In genomic region chr6:21965029-21965428, GRCh38 we compare ENCODE assay signal across 19 cellular contexts.
"Had no signal": no experiment of that assay in that cellular context is flagged by ENCODE, and none has a peak within 500 bp of the region (broad histone marks: within the 10 kb centered on the region; RNA-seq: fewer than 3 reads in every experiment).

No MANE protein-coding gene starts in this region.

- ATAC-seq: foreskin keratinocyte; natural killer cell treated with Interleukin-12 subunit alpha and Interleukin-12 subunit beta and Interleukin-15 and Interleukin-18, amount 100 ng/mL, for 72 hours; stimulated activated naive B cell treated with anti-CD40 and anti-IgM and Interleukin-4, amounts not matched to agents 10 μg/mL and 1 μg/mL and 100 μg/mL, for 72 hours had no signal

- H3K27me3 ChIP-seq: ascending aorta, breast epithelium, foreskin keratinocyte, tibial artery had no signal

- H3K27me3 Mint-ChIP-seq: activated B cell treated with CpG ODN at 0.5 μM for 24 hours; activated naive CD8-positive, alpha-beta T cell treated with anti-CD3 and anti-CD28 coated beads, Interleukin-2, amount 10 ng/mL, durations not matched to agents 7 days and 5 days; dendritic cell treated with granulocyte-macrophage colony-stimulating factor and Interleukin-4, amounts not matched to agents 40 ng/mL and 50 ng/mL, for 4 days; natural killer cell treated with Interleukin-12 subunit alpha and Interleukin-12 subunit beta and Interleukin-15 and Interleukin-18, amount 100 ng/mL, for 72 hours; stimulated activated naive B cell treated with anti-CD40 and anti-IgM and Interleukin-4, amounts not matched to agents 10 μg/mL and 1 μg/mL and 100 μg/mL, for 72 hours had no signal

- H3K4me1 ChIP-seq: ascending aorta, breast epithelium, foreskin keratinocyte had no signal

- H3K36me3 ChIP-seq: ascending aorta, breast epithelium, tibial artery had no signal

- DNase-seq: activated B cell treated with CpG ODN at 0.5 μM for 24 hours; activated CD4-positive, alpha-beta T cell treated with anti-CD3 and anti-CD28 coated beads for 48 hours; activated CD8-positive, alpha-beta memory T cell treated with anti-CD3 and anti-CD28 coated beads, Interleukin-2, amount 50 U/mL, for 48 hours; activated naive CD8-positive, alpha-beta T cell treated with anti-CD3 and anti-CD28 coated beads, Interleukin-2, amount 10 ng/mL, durations not matched to agents 7 days and 5 days; effector memory CD4-positive, alpha-beta T cell; foreskin keratinocyte; immature natural killer cell; mesendoderm; nucleus accumbens; posterior cingulate gyrus; retina; stimulated activated CD4-positive, alpha-beta T cell treated with anti-CD3 and anti-CD28 coated beads, Interleukin-2, amount 100 ng/mL, for 48 hours; stimulated activated naive B cell treated with anti-CD40 and anti-IgM and Interleukin-4, amounts not matched to agents 10 μg/mL and 1 μg/mL and 100 μg/mL, for 72 hours; tibial artery had no signal

- H3K4me3 ChIP-seq: ascending aorta, breast epithelium, tibial artery had no signal

- H3K27ac Mint-ChIP-seq: activated B cell treated with CpG ODN at 0.5 μM for 24 hours; activated naive CD8-positive, alpha-beta T cell treated with anti-CD3 and anti-CD28 coated beads, Interleukin-2, amount 10 ng/mL, durations not matched to agents 7 days and 5 days; activated T-helper 1 cell treated with anti-CD3 and anti-CD28 coated beads, Interleukin-12 subunit alpha, Interleukin-12 subunit beta, Interleukin-2, Interleukin-4 antibody, amounts not matched to agents 30 ng/mL and 10 ng/mL and 1 ng/mL, durations not matched to agents 14 hours and 24 hours and 36 hours; dendritic cell treated with granulocyte-macrophage colony-stimulating factor and Interleukin-4, amounts not matched to agents 40 ng/mL and 50 ng/mL, for 4 days; immature natural killer cell; natural killer cell treated with Interleukin-12 subunit alpha and Interleukin-12 subunit beta and Interleukin-15 and Interleukin-18, amount 100 ng/mL, for 72 hours; stimulated activated naive B cell treated with anti-CD40 and anti-IgM and Interleukin-4, amounts not matched to agents 10 μg/mL and 1 μg/mL and 100 μg/mL, for 72 hours had no signal

- H3K27ac ChIP-seq: ascending aorta, breast epithelium, foreskin keratinocyte, tibial artery had no signal

- H3K4me3 Mint-ChIP-seq: activated B cell treated with CpG ODN at 0.5 μM for 24 hours; activated naive CD8-positive, alpha-beta T cell treated with anti-CD3 and anti-CD28 coated beads, Interleukin-2, amount 10 ng/mL, durations not matched to agents 7 days and 5 days; activated T-helper 1 cell treated with anti-CD3 and anti-CD28 coated beads, Interleukin-12 subunit alpha, Interleukin-12 subunit beta, Interleukin-2, Interleukin-4 antibody, amounts not matched to agents 30 ng/mL and 10 ng/mL and 1 ng/mL, durations not matched to agents 14 hours and 24 hours and 36 hours; dendritic cell treated with granulocyte-macrophage colony-stimulating factor and Interleukin-4, amounts not matched to agents 40 ng/mL and 50 ng/mL, for 4 days; immature natural killer cell; natural killer cell treated with Interleukin-12 subunit alpha and Interleukin-12 subunit beta and Interleukin-15 and Interleukin-18, amount 100 ng/mL, for 72 hours; stimulated activated naive B cell treated with anti-CD40 and anti-IgM and Interleukin-4, amounts not matched to agents 10 μg/mL and 1 μg/mL and 100 μg/mL, for 72 hours had no signal

- H3K36me3 Mint-ChIP-seq: activated naive CD8-positive, alpha-beta T cell treated with anti-CD3 and anti-CD28 coated beads, Interleukin-2, amount 10 ng/mL, durations not matched to agents 7 days and 5 days; immature natural killer cell; natural killer cell treated with Interleukin-12 subunit alpha and Interleukin-12 subunit beta and Interleukin-15 and Interleukin-18, amount 100 ng/mL, for 72 hours; stimulated activated naive B cell treated with anti-CD40 and anti-IgM and Interleukin-4, amounts not matched to agents 10 μg/mL and 1 μg/mL and 100 μg/mL, for 72 hours had no signal

- H3K9me3 ChIP-seq: ascending aorta, breast epithelium, tibial artery had no signal

- H3K9me3 Mint-ChIP-seq: activated B cell treated with CpG ODN at 0.5 μM for 24 hours; activated T-helper 1 cell treated with anti-CD3 and anti-CD28 coated beads, Interleukin-12 subunit alpha, Interleukin-12 subunit beta, Interleukin-2, Interleukin-4 antibody, amounts not matched to agents 30 ng/mL and 10 ng/mL and 1 ng/mL, durations not matched to agents 14 hours and 24 hours and 36 hours; dendritic cell treated with granulocyte-macrophage colony-stimulating factor and Interleukin-4, amounts not matched to agents 40 ng/mL and 50 ng/mL, for 4 days; natural killer cell treated with Interleukin-12 subunit alpha and Interleukin-12 subunit beta and Interleukin-15 and Interleukin-18, amount 100 ng/mL, for 72 hours; stimulated activated naive B cell treated with anti-CD40 and anti-IgM and Interleukin-4, amounts not matched to agents 10 μg/mL and 1 μg/mL and 100 μg/mL, for 72 hours had no signal
